In genomic region chr16:84555418-84556196, GRCh38 we compare ENCODE assay signal across 14 cellular contexts. TPM values are rescaled to one million over a fixed set of nuclear protein-coding genes. Genes with fewer than 3 reads are reported as not detected.
DNase-seq lines count a peak whose midpoint lies in the region; ATAC-seq and TF ChIP-seq lines count a peak whose summit lies in the region.
"Had no signal": no experiment of that assay in that cellular context is flagged by ENCODE, and none has a peak within 500 bp of the region (broad histone marks: within the 10 kb centered on the region; RNA-seq: fewer than 3 reads in every experiment).

No MANE protein-coding gene starts in this region.

- H3K4me1 ChIP-seq in HUES48 (ENCODE audit: control insufficient read depth, insufficient read depth, low read length) = peaks cover 23% of the 10 kb centered on the region
- H3K4me1 ChIP-seq in left lung = no peaks in the 10 kb centered on the region

- intact Hi-C loops in CD4-positive, alpha-beta T cell (cut with DNase I, micrococcal nuclease) = loop anchor here (1.0 to 5.0 kb wide), 2 partner anchors 11 to 43 kb away; no protein-coding TSS in a partner anchor
- intact Hi-C loops in activated B cell treated with CpG ODN at 0.5 μM for 24 hours (cut with micrococcal nuclease) = loop anchor here (2.0 kb wide), 1 partner anchor 41 kb away; no protein-coding TSS in a partner anchor
- intact Hi-C loops in left lung (cut with DNase I) = no loop called here
- intact Hi-C loops in Right ventricle myocardium superior (cut with DNase I) = no loop called here

- POLR2A ChIA-PET in CD4-positive, alpha-beta T cell (lab: Charles Lee) = interaction anchor here (0.5 kb wide), 1 partner anchor 43 kb away, joined by 3 read pairs; no protein-coding TSS in a partner anchor
- POLR2A ChIA-PET in activated B cell treated with CpG ODN at 0.5 μM for 24 hours (lab: Charles Lee) = no interaction called here

- H3K27ac ChIP-seq in CD4-positive, alpha-beta T cell (ENCODE audit: low read depth, low read length) = no peak overlapping the region
- peak overlapping the region; percentile 18 for H3K27ac ChIP-seq in HUES48 (ENCODE audit: low read depth, low read length)
- no peak overlapping the region for H3K27ac ChIP-seq in left lung
- H3K27ac ChIP-seq: esophagus squamous epithelium had no signal

- H3K27me3 Mint-ChIP-seq in CD4-positive, alpha-beta T cell = no peaks in the 10 kb centered on the region
- H3K27me3 Mint-ChIP-seq in activated B cell treated with CpG ODN at 0.5 μM for 24 hours = no peaks in the 10 kb centered on the region
- peaks cover 24% of the 10 kb centered on the region for H3K27me3 Mint-ChIP-seq in nephron progenitor cell (ENCODE audit: low read depth, poor library complexity)

- no peaks in the 10 kb centered on the region for H3K36me3 Mint-ChIP-seq in CD4-positive, alpha-beta T cell (ENCODE audit: low read depth)
- H3K36me3 Mint-ChIP-seq in activated B cell treated with CpG ODN at 0.5 μM for 24 hours (ENCODE audit: low read depth) (no peaks in the 10 kb centered on the region), nephron progenitor cell (ENCODE audit: low read depth) (no peaks in the 10 kb centered on the region)
- H3K36me3 Mint-ChIP-seq: natural killer cell treated with Interleukin-12 subunit alpha and Interleukin-12 subunit beta and Interleukin-15 and Interleukin-18, amount 100 ng/mL, for 72 hours had no signal

- peaks cover 7% of the 10 kb centered on the region for H3K4me1 Mint-ChIP-seq in CD4-positive, alpha-beta T cell (ENCODE audit: low read depth)
- H3K4me1 Mint-ChIP-seq in activated B cell treated with CpG ODN at 0.5 μM for 24 hours (peaks cover 21% of the 10 kb centered on the region), nephron progenitor cell (peaks cover 52% of the 10 kb centered on the region)

- H3K27me3 ChIP-seq in CD4-positive, alpha-beta T cell (ENCODE audit: control insufficient read depth, insufficient read depth, low read length) = no peaks in the 10 kb centered on the region
- H3K27me3 ChIP-seq in HUES48 (ENCODE audit: control insufficient read depth, insufficient read depth, low read length) (no peaks in the 10 kb centered on the region), left lung (peaks cover 0 to 5% of the 10 kb centered on the region in 2 donors)

- TF ChIP-seq CTCF in CD4-positive, alpha-beta T cell (IDR thresholded peaks at IDR 0.05) = no peak
- TF ChIP-seq CTCF in activated B cell treated with CpG ODN at 0.5 μM for 24 hours (IDR thresholded peaks at IDR 0.05) = no peak
- no peak for TF ChIP-seq CTCF in left lung (IDR thresholded peaks at IDR 0.05)
- no peak for TF ChIP-seq CTCF in nephron progenitor cell (IDR thresholded peaks at IDR 0.05)

- H3K36me3 ChIP-seq in HUES48 (ENCODE audit: control insufficient read depth, insufficient read depth, low read length) (no peaks in the 10 kb centered on the region), left lung (no peaks in the 10 kb centered on the region)
- H3K36me3 ChIP-seq: esophagus squamous epithelium had no signal

- H3K27ac Mint-ChIP-seq in CD4-positive, alpha-beta T cell = no peak overlapping the region
- no peak overlapping the region for H3K27ac Mint-ChIP-seq in activated B cell treated with CpG ODN at 0.5 μM for 24 hours
- no peak overlapping the region for H3K27ac Mint-ChIP-seq in nephron progenitor cell

- no peak overlapping the region for H3K4me3 Mint-ChIP-seq in CD4-positive, alpha-beta T cell
- no peak overlapping the region for H3K4me3 Mint-ChIP-seq in activated B cell treated with CpG ODN at 0.5 μM for 24 hours
- H3K4me3 Mint-ChIP-seq in nephron progenitor cell = no peak overlapping the region
- H3K4me3 Mint-ChIP-seq: natural killer cell treated with Interleukin-12 subunit alpha and Interleukin-12 subunit beta and Interleukin-15 and Interleukin-18, amount 100 ng/mL, for 72 hours had no signal

- H3K9ac ChIP-seq in HUES48 (ENCODE audit: low read depth, low read length) = no peak overlapping the region

- peak; percentile 63 for ATAC-seq in CD4-positive, alpha-beta T cell (ENCODE audit: poor library complexity)
- ATAC-seq in activated B cell treated with CpG ODN at 0.5 μM for 24 hours (ENCODE audit: low read depth) (peak; percentile 37), left lung (peak; percentile 57), GM21825 (IDR thresholded peaks at IDR 0.05; ENCODE audit: unreplicated experiment) (no peak), Right ventricle myocardium superior (ENCODE audit: poor library complexity) (no peak)
- ATAC-seq: activated T-cell treated with anti-CD3 and anti-CD28 coated beads, Interleukin-2, amount 50 U/mL, for 4 hours; natural killer cell treated with Interleukin-12 subunit alpha and Interleukin-12 subunit beta and Interleukin-15 and Interleukin-18, amount 100 ng/mL, for 72 hours had no signal

- CTCF ChIA-PET in CD4-positive, alpha-beta T cell (lab: Charles Lee) = interaction anchor here (0.8 kb wide), 1 partner anchor 44 kb away, joined by 3 read pairs; no protein-coding TSS in a partner anchor
- CTCF ChIA-PET in activated B cell treated with CpG ODN at 0.5 μM for 24 hours (lab: Charles Lee) = no interaction called here

- H3K4me3 ChIP-seq in HUES48 (ENCODE audit: low read depth, low read length) (no peak overlapping the region), left lung (no peak overlapping the region)
- H3K4me3 ChIP-seq: esophagus squamous epithelium had no signal

- H3K9me3 ChIP-seq in CD4-positive, alpha-beta T cell (ENCODE audit: control insufficient read depth, low read length) = no peaks in the 10 kb centered on the region
- no peaks in the 10 kb centered on the region for H3K9me3 ChIP-seq in HUES48 (ENCODE audit: control insufficient read depth, insufficient read depth, low read length)
- no peaks in the 10 kb centered on the region for H3K9me3 ChIP-seq in left lung
- H3K9me3 ChIP-seq: esophagus squamous epithelium had no signal

- H3K9me3 Mint-ChIP-seq in CD4-positive, alpha-beta T cell = no peaks in the 10 kb centered on the region
- H3K9me3 Mint-ChIP-seq in activated B cell treated with CpG ODN at 0.5 μM for 24 hours (no peaks in the 10 kb centered on the region), nephron progenitor cell (no peaks in the 10 kb centered on the region)
- H3K9me3 Mint-ChIP-seq: activated T-cell treated with anti-CD3 and anti-CD28 coated beads, Interleukin-2, amount 50 U/mL, for 4 hours; natural killer cell treated with Interleukin-12 subunit alpha and Interleukin-12 subunit beta and Interleukin-15 and Interleukin-18, amount 100 ng/mL, for 72 hours had no signal

- DNase-seq in CD4-positive, alpha-beta T cell = no peak
- DNase-seq in activated B cell treated with CpG ODN at 0.5 μM for 24 hours = no peak
- DNase-seq in left lung = no peak
- DNase-seq in Right ventricle myocardium superior = no peak
- no peak for DNase-seq in GM19240 (ENCODE audit: insufficient read length, low spot score)
- DNase-seq in nephron progenitor cell = no peak
- DNase-seq: activated T-cell treated with anti-CD3 and anti-CD28 coated beads, Interleukin-2, amount 50 U/mL, for 4 hours; COR-L47; esophagus squamous epithelium; NCI-H1105; T-helper 9 cell had no signal

RNA-seq across cellular contexts. Expression of gene MEAK7, which starts 51.1 kb away (rescaled TPM):
- 1 to 10 TPM; 1.9 to 3.7 TPM for total RNA-seq in CD4-positive, alpha-beta T cell
- 9.8 and 15.0 TPM in 2 replicates for total RNA-seq in activated B cell treated with CpG ODN at 0.5 μM for 24 hours
- 10 to 100 TPM; 13.1 to 18.8 TPM for total RNA-seq in left lung
- 5.0 TPM for total RNA-seq in Right ventricle myocardium superior

Comparison
In these comparisons a context has a peak if more than half of its experiments do, and no peak if none do; other contexts are left out.
1. ATAC-seq: peak in CD4-positive, alpha-beta T cell (single experiment), activated B cell treated with CpG ODN at 0.5 μM for 24 hours (single experiment) and left lung (single experiment); none in GM21825 (single experiment) and Right ventricle myocardium superior (single experiment).
2. intact Hi-C loops: an anchor here in CD4-positive, alpha-beta T cell (1.0 to 5.0 kb wide) and activated B cell treated with CpG ODN at 0.5 μM for 24 hours (2.0 kb wide); none called in left lung and Right ventricle myocardium superior.